Comparison of ENCODE assay signal across 1 cellular context in the genomic region with DNA sequence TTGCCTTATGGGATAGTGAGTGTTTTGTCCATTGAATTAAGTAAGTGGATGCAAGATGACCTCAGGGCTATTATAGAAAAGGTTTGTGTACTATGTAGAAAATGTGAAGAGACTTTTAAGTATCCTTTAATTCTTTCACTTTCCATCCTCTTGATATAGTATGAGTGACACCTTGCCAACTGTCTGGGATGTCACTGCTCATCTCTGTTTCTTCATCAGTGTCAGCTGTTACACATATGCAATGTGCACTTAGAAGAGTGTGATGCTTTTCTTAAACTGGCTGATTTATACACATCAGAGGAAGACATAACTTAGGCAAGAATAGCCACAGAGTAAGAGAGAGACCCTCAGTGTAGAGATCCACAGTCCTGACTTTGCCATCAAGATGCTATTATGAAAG.
TF ChIP-seq lines count a peak whose summit lies in the region.

No MANE protein-coding gene starts in this region.

TF ChIP-seq in GM12878, 131 proteins besides CTCF, POLR2A, EP300 and RAD21:
- TF ChIP-seq, protein P1, sequence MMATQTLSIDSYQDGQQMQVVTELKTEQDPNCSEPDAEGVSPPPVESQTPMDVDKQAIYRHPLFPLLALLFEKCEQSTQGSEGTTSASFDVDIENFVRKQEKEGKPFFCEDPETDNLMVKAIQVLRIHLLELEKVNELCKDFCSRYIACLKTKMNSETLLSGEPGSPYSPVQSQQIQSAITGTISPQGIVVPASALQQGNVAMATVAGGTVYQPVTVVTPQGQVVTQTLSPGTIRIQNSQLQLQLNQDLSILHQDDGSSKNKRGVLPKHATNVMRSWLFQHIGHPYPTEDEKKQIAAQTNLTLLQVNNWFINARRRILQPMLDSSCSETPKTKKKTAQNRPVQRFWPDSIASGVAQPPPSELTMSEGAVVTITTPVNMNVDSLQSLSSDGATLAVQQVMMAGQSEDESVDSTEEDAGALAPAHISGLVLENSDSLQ (IDR thresholded peaks at IDR 0.05) = peak; percentile 72
- TF ChIP-seq, protein P2, sequence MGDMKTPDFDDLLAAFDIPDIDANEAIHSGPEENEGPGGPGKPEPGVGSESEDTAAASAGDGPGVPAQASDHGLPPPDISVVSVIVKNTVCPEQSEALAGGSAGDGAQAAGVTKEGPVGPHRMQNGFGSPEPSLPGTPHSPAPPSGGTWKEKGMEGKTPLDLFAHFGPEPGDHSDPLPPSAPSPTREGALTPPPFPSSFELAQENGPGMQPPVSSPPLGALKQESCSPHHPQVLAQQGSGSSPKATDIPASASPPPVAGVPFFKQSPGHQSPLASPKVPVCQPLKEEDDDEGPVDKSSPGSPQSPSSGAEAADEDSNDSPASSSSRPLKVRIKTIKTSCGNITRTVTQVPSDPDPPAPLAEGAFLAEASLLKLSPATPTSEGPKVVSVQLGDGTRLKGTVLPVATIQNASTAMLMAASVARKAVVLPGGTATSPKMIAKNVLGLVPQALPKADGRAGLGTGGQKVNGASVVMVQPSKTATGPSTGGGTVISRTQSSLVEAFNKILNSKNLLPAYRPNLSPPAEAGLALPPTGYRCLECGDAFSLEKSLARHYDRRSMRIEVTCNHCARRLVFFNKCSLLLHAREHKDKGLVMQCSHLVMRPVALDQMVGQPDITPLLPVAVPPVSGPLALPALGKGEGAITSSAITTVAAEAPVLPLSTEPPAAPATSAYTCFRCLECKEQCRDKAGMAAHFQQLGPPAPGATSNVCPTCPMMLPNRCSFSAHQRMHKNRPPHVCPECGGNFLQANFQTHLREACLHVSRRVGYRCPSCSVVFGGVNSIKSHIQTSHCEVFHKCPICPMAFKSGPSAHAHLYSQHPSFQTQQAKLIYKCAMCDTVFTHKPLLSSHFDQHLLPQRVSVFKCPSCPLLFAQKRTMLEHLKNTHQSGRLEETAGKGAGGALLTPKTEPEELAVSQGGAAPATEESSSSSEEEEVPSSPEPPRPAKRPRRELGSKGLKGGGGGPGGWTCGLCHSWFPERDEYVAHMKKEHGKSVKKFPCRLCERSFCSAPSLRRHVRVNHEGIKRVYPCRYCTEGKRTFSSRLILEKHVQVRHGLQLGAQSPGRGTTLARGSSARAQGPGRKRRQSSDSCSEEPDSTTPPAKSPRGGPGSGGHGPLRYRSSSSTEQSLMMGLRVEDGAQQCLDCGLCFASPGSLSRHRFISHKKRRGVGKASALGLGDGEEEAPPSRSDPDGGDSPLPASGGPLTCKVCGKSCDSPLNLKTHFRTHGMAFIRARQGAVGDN (IDR thresholded peaks at IDR 0.05) = no peak
